Comparison of ENCODE assay signal across 19 cellular contexts in genomic region chr18:55380574-55380973, GRCh38.
DNase-seq lines count a peak whose midpoint lies in the region; TF ChIP-seq lines count a peak whose summit lies in the region.
"Had no signal": no experiment of that assay in that cellular context is flagged by ENCODE, and none has a peak within 500 bp of the region (broad histone marks: within the 10 kb centered on the region; RNA-seq: fewer than 3 reads in every experiment).

No MANE protein-coding gene starts in this region.

- no peak overlapping the region for H2AFZ ChIP-seq in osteoblast (ENCODE audit: low read length)
- H2AFZ ChIP-seq: PC-9 had no signal

- no peak overlapping the region for H4K5ac ChIP-seq in mesendoderm (ENCODE audit: low read length)

- no peak overlapping the region for H2BK120ac ChIP-seq in mesendoderm (ENCODE audit: low read depth, low read length)

- TF ChIP-seq CTCF in uterus (IDR thresholded peaks at IDR 0.05) (no peak), osteoblast (IDR thresholded peaks at IDR 0.05; ENCODE audit: extremely low read depth, low read depth, low read length) (no peak)

- H3K23ac ChIP-seq in mesendoderm (ENCODE audit: low read length) = no peak overlapping the region

- intact Hi-C loops in uterus (cut with DNase I; ENCODE audit: low total_unique reads) = no loop called here

- H3K4me2 ChIP-seq in mesendoderm (ENCODE audit: low read length) (no peak overlapping the region), osteoblast (ENCODE audit: insufficient read depth, low read length) (no peak overlapping the region)
- H3K4me2 ChIP-seq: PC-9 had no signal

- H3K36me3 ChIP-seq in mesendoderm (ENCODE audit: control insufficient read depth, insufficient read depth, low read length) = no peaks in the 10 kb centered on the region
- H3K36me3 ChIP-seq in uterus = no peaks in the 10 kb centered on the region
- H3K36me3 ChIP-seq in osteoblast (ENCODE audit: insufficient read depth, low read length) = no peaks in the 10 kb centered on the region

- H3K4me1 ChIP-seq in mesendoderm (ENCODE audit: control insufficient read depth, low read depth, low read length) = no peaks in the 10 kb centered on the region
- H3K4me1 ChIP-seq in uterus = no peaks in the 10 kb centered on the region
- peaks cover 6% of the 10 kb centered on the region for H3K4me1 ChIP-seq in osteoblast (ENCODE audit: insufficient read depth, low read length)
- H3K4me1 ChIP-seq: SJSA1 had no signal

- no peak overlapping the region for H3K9ac ChIP-seq in mesendoderm (ENCODE audit: low read length)

- DNase-seq in EL (peak; percentile 53), RPMI7951 (ENCODE audit: low read depth) (peak; percentile 63), fibroblast of peridontal ligament (ENCODE audit: extremely low read depth) (peak; percentile 20), mesendoderm (no peak), uterus (no peak), osteoblast (ENCODE audit: insufficient read length, low spot score, missing footprints) (no peak)
- no peak for DNase-seq in stimulated activated CD4-positive, alpha-beta T cell treated with anti-CD3 and anti-CD28 coated beads, Interleukin-4, amount 100 ng/mL, for 1 hour
- DNase-seq: ACHN; Calu3; CD4-positive, alpha-beta memory T cell; DMS53; H7; KG1; NCI-H1417 treated with DMSO at 0.1 percent for 48 hours; NCI-H1930; NCI-H345; NCI-H524 treated with DMSO at 0.1 percent for 48 hours; PC-9 had no signal

- WGBS in mesendoderm (ENCODE audit: extremely low coverage, insufficient coverage, low lambda C conversion rate) = no CpG with 5 or more reads among the region's 7 CpGs

- H3K4ac ChIP-seq in mesendoderm (ENCODE audit: low read depth, low read length) = no peak overlapping the region

- H2BK15ac ChIP-seq in mesendoderm (replicated peaks; ENCODE audit: low read depth) = no peak overlapping the region

- H3K4me3 ChIP-seq in mesendoderm (ENCODE audit: low read length) (no peak overlapping the region), uterus (no peak overlapping the region), osteoblast (ENCODE audit: insufficient read depth, low read length) (no peak overlapping the region)
- H3K4me3 ChIP-seq: PC-9, SJSA1 had no signal

- H3K27me3 ChIP-seq in mesendoderm (ENCODE audit: insufficient read depth, low read length, poor library complexity) (no peaks in the 10 kb centered on the region), uterus (no peaks in the 10 kb centered on the region), osteoblast (ENCODE audit: insufficient read depth, low read length) (no peaks in the 10 kb centered on the region)
- H3K27me3 ChIP-seq: SJSA1 had no signal

- H3K56ac ChIP-seq in mesendoderm (ENCODE audit: low read length) = no peak overlapping the region

- no peak overlapping the region for H4K8ac ChIP-seq in mesendoderm (ENCODE audit: low read depth, low read length)

- peaks cover 4% of the 10 kb centered on the region for H4K20me1 ChIP-seq in osteoblast (ENCODE audit: insufficient read depth, low read length)

- H3K9me3 ChIP-seq in uterus = no peaks in the 10 kb centered on the region
- H3K9me3 ChIP-seq in osteoblast (ENCODE audit: low read depth, low read length) = no peaks in the 10 kb centered on the region
- H3K9me3 ChIP-seq: SJSA1 had no signal

- H3K79me2 ChIP-seq in mesendoderm (ENCODE audit: control insufficient read depth, insufficient read depth, low read length) = peaks cover 24% of the 10 kb centered on the region
- H3K79me2 ChIP-seq in osteoblast (ENCODE audit: insufficient read depth, low read length) = peaks cover 28% of the 10 kb centered on the region

- peaks cover 15% of the 10 kb centered on the region for H3K79me1 ChIP-seq in mesendoderm (ENCODE audit: low read length)

- H3K27ac ChIP-seq in mesendoderm (ENCODE audit: low read depth, low read length) (no peak overlapping the region), uterus (no peak overlapping the region), osteoblast (ENCODE audit: low read depth, low read length) (no peak overlapping the region)
- H3K27ac ChIP-seq: PC-9, SJSA1 had no signal

- H2BK5ac ChIP-seq in mesendoderm (ENCODE audit: low read length) = no peak overlapping the region

- H3K18ac ChIP-seq in mesendoderm (ENCODE audit: low read length) = no peak overlapping the region

- TF ChIP-seq POLR2A in uterus (IDR thresholded peaks at IDR 0.05) = no peak

- no peak overlapping the region for H2AK5ac ChIP-seq in mesendoderm (ENCODE audit: low read length)

Comparison
In these comparisons a context has a peak if more than half of its experiments do, and no peak if none do; other contexts are left out.
1. DNase-seq: peak in EL (single experiment), RPMI7951 (single experiment) and fibroblast of peridontal ligament (single experiment); none in mesendoderm (single experiment), uterus (0 of 2), stimulated activated CD4-positive, alpha-beta T cell treated with anti-CD3 and anti-CD28 coated beads, Interleukin-4, amount 100 ng/mL, for 1 hour (single experiment) and osteoblast (single experiment).